17 cellular contexts compared by ENCODE assay signal in genomic region chr1:21592086-21592865, GRCh38.
DNase-seq lines count a peak whose midpoint lies in the region; ATAC-seq and TF ChIP-seq lines count a peak whose summit lies in the region.
"Had no signal": no experiment of that assay in that cellular context is flagged by ENCODE, and none has a peak within 500 bp of the region (broad histone marks: within the 10 kb centered on the region; RNA-seq: fewer than 3 reads in every experiment).

No MANE protein-coding gene starts in this region.

- 47% methylated on average over 11 of the region's 12 CpGs for WGBS in mammary epithelial cell (ENCODE audit: low coverage, missing lambda C conversion rate)
- no CpG with 5 or more reads among the region's 12 CpGs for WGBS in neuronal stem cell (ENCODE audit: extremely low coverage in 2 of 2, insufficient read length in 2 of 2, insufficient replicate concordance in 1 of 2), 2 donors

- no peak overlapping the region for H3K14ac ChIP-seq in neuronal stem cell (ENCODE audit: low read length)

- H3K27ac Mint-ChIP-seq in activated T-helper 17 cell treated with anti-CD3 and anti-CD28 coated beads, Interleukin-2, amount 50 U/mL, for 72 hours, result no peak overlapping the region

- no TSS peak for BruUV-seq in mammary epithelial cell (replicated peaks; lab: Mats Ljungman, UMichigan)

- no peaks in the 10 kb centered on the region for H3F3A ChIP-seq in MM.1S (ENCODE audit: insufficient read depth, low read length)

- H3K4me3 ChIP-seq in mammary epithelial cell (replicated peaks in 1 of 3; ENCODE audit: insufficient read depth in 1 of 3, low read depth in 2 of 3, low read length in 3 of 3), result no peak overlapping the region
- H3K4me3 ChIP-seq in neuronal stem cell (ENCODE audit: low read length in 2 of 2), result no peak overlapping the region
- no peak overlapping the region for H3K4me3 ChIP-seq in MM.1S (ENCODE audit: low read length)

- H3K4me1 Mint-ChIP-seq in activated T-helper 17 cell treated with anti-CD3 and anti-CD28 coated beads, Interleukin-2, amount 50 U/mL, for 72 hours, result no peaks in the 10 kb centered on the region

- H3K9me3 ChIP-seq in mammary epithelial cell (replicated peaks; ENCODE audit: insufficient read depth, low read length) (no peaks in the 10 kb centered on the region), neuronal stem cell (replicated peaks in 1 of 2; ENCODE audit: control insufficient read depth in 2 of 2, insufficient read depth in 1 of 2, low read depth in 1 of 2, low read length in 2 of 2) (no peaks in the 10 kb centered on the region), MM.1S (replicated peaks; ENCODE audit: insufficient read depth, low read length) (no peaks in the 10 kb centered on the region)

- H3K18ac ChIP-seq in neuronal stem cell (ENCODE audit: low read length), result peak overlapping the region; percentile 20

- DNase-seq in DMS 273 treated with DMSO at 0.1 percent for 48 hours (lab: John Stamatoyannopoulos, UW) (peak; percentile 40), NCI-H69 (lab: John Stamatoyannopoulos, UW) (peak; percentile 30), mammary epithelial cell (peak; percentile 21), neuronal stem cell (ENCODE audit: low spot score) (no peak), MM.1S (no peak), SHP77 (lab: John Stamatoyannopoulos, UW) (no peak)
- DNase-seq: DMS153, H7, NCI-H1436 treated with DMSO at 0.1 percent for 48 hours, NCI-H2107, NCI-H345, NCI-H526, OCI-M1, SIG-M5 had no signal

- H3K27ac ChIP-seq in mammary epithelial cell (ENCODE audit: insufficient read depth, low read depth, low read length) (no peak overlapping the region), neuronal stem cell (replicated peaks; ENCODE audit: low read length) (no peak overlapping the region), MM.1S (ENCODE audit: low read length) (no peak overlapping the region)
- H3K27ac ChIP-seq: C4-2B, HL-60 had no signal

- no peak overlapping the region for H2BK12ac ChIP-seq in neuronal stem cell (ENCODE audit: low read length)

- no peak overlapping the region for H3K4me3 Mint-ChIP-seq in activated T-helper 17 cell treated with anti-CD3 and anti-CD28 coated beads, Interleukin-2, amount 50 U/mL, for 72 hours

- TF ChIP-seq CTCF in mammary epithelial cell (conservative IDR thresholded peaks at IDR 0.05 in 1 of 2, IDR thresholded peaks at IDR 0.05 in 1 of 2; ENCODE audit: extremely low read depth in 1 of 2, insufficient read depth in 1 of 2, low read depth in 1 of 2, low read length in 2 of 2), result no peak
- TF ChIP-seq CTCF in MM.1S (IDR thresholded peaks at IDR 0.05; ENCODE audit: low read length), result no peak

- CTCF ChIA-PET in mammary epithelial cell (lab: Charles Lee; ENCODE audit: low non-redundant PET), result no interaction called here

- no peak overlapping the region for H2AK5ac ChIP-seq in neuronal stem cell (ENCODE audit: low read depth, low read length)

- no peak overlapping the region for H2BK5ac ChIP-seq in neuronal stem cell (ENCODE audit: low read length)

- intact Hi-C loops in mammary epithelial cell (cut with micrococcal nuclease), result loop anchor here (5.0 kb wide), 1 partner anchor 80 kb away; no protein-coding TSS in a partner anchor

- H4K20me1 ChIP-seq in mammary epithelial cell (ENCODE audit: insufficient read depth, low read length) (no peaks in the 10 kb centered on the region), MM.1S (ENCODE audit: insufficient read depth, low read length) (no peaks in the 10 kb centered on the region)

- no peaks in the 10 kb centered on the region for H3K9me3 Mint-ChIP-seq in activated T-helper 17 cell treated with anti-CD3 and anti-CD28 coated beads, Interleukin-2, amount 50 U/mL, for 72 hours

- H3K4me2 ChIP-seq in mammary epithelial cell (ENCODE audit: insufficient read depth, low read depth, low read length) (peak overlapping the region; percentile 37), neuronal stem cell (ENCODE audit: insufficient read depth, low read length, poor library complexity, severe bottlenecking) (no peak overlapping the region), MM.1S (ENCODE audit: low read depth, low read length) (no peak overlapping the region)

- H3K36me3 Mint-ChIP-seq in activated T-helper 17 cell treated with anti-CD3 and anti-CD28 coated beads, Interleukin-2, amount 50 U/mL, for 72 hours (ENCODE audit: low read depth), result no peaks in the 10 kb centered on the region

- H4K8ac ChIP-seq in neuronal stem cell (ENCODE audit: low read depth, low read length), result no peak overlapping the region

- in situ Hi-C loops in mammary epithelial cell (cut with MboI; ENCODE audit: low sequenced_read_pairs in 2 of 2), result no loop called here

- H3K79me2 ChIP-seq in mammary epithelial cell (ENCODE audit: insufficient read depth, low read length) (no peaks in the 10 kb centered on the region), MM.1S (ENCODE audit: low read length) (no peaks in the 10 kb centered on the region)

- H3K36me3 ChIP-seq in mammary epithelial cell (ENCODE audit: insufficient read depth, low read length), result no peaks in the 10 kb centered on the region
- H3K36me3 ChIP-seq in neuronal stem cell (replicated peaks in 1 of 2; ENCODE audit: control insufficient read depth in 2 of 2, insufficient read depth in 2 of 2, low read length in 2 of 2), result no peaks in the 10 kb centered on the region
- H3K36me3 ChIP-seq in MM.1S (replicated peaks; ENCODE audit: insufficient read depth, low read length), result no peaks in the 10 kb centered on the region

- H3K9me2 ChIP-seq in MM.1S (replicated peaks; ENCODE audit: insufficient read depth, low read length), result no peaks in the 10 kb centered on the region

- H3K27me3 Mint-ChIP-seq in activated T-helper 17 cell treated with anti-CD3 and anti-CD28 coated beads, Interleukin-2, amount 50 U/mL, for 72 hours, result peaks cover 20% of the 10 kb centered on the region

- H3K4me1 ChIP-seq in mammary epithelial cell (ENCODE audit: insufficient read depth, low read length), result peaks cover 11% of the 10 kb centered on the region
- H3K4me1 ChIP-seq in neuronal stem cell (ENCODE audit: control insufficient read depth in 2 of 2, insufficient read depth in 1 of 2, low read depth in 1 of 2, low read length in 2 of 2), result peaks cover under 1 to 15% of the 10 kb centered on the region in 2 donors
- no peaks in the 10 kb centered on the region for H3K4me1 ChIP-seq in MM.1S (ENCODE audit: low read length)

- H4K91ac ChIP-seq in neuronal stem cell (ENCODE audit: low read depth, low read length, poor library complexity), result no peak overlapping the region

- H3K9ac ChIP-seq in mammary epithelial cell (ENCODE audit: insufficient read depth, low read length) (no peak overlapping the region), neuronal stem cell (ENCODE audit: low read depth, low read length, poor library complexity) (no peak overlapping the region), MM.1S (ENCODE audit: low read length) (no peak overlapping the region)

- no peak overlapping the region for H2BK15ac ChIP-seq in neuronal stem cell (ENCODE audit: low read length)

- no peak for ATAC-seq in activated T-helper 17 cell treated with anti-CD3 and anti-CD28 coated beads, Interleukin-2, amount 50 U/mL, for 72 hours (replicated peaks)

- no peak overlapping the region for H3K4ac ChIP-seq in neuronal stem cell (ENCODE audit: low read length)

- no peak overlapping the region for H2BK120ac ChIP-seq in neuronal stem cell (ENCODE audit: low read depth, low read length)

- H3K23ac ChIP-seq in neuronal stem cell (ENCODE audit: low read depth, low read length, poor library complexity), result no peak overlapping the region

- H3K27me3 ChIP-seq in mammary epithelial cell (ENCODE audit: insufficient read depth, low read length) (no peaks in the 10 kb centered on the region), neuronal stem cell (ENCODE audit: control insufficient read depth in 3 of 3, insufficient read depth in 3 of 3, low read depth in 1 of 3, low read length in 3 of 3) (peaks cover 0 to 72% (median 0%) of the 10 kb centered on the region in 3 experiments), MM.1S (replicated peaks; ENCODE audit: insufficient read depth, low read length) (peaks cover 97% of the 10 kb centered on the region)

- H2AFZ ChIP-seq in mammary epithelial cell (ENCODE audit: low read depth, low read length), result peak overlapping the region; percentile 50
- no peak overlapping the region for H2AFZ ChIP-seq in neuronal stem cell (ENCODE audit: low read length)
- no peak overlapping the region for H2AFZ ChIP-seq in MM.1S (ENCODE audit: low read length)

- H3K79me1 ChIP-seq in neuronal stem cell (ENCODE audit: low read depth, low read length), result no peaks in the 10 kb centered on the region

- dilution Hi-C loops in mammary epithelial cell (cut with HindIII; ENCODE audit: low sequenced_read_pairs), result no loop called here

Comparison
In these comparisons a context has a peak if more than half of its experiments do, and no peak if none do; other contexts are left out.
1. DNase-seq: peak in DMS 273 treated with DMSO at 0.1 percent for 48 hours (single experiment), NCI-H69 (single experiment) and mammary epithelial cell (single experiment); none in neuronal stem cell (single experiment), MM.1S (single experiment) and SHP77 (0 of 2).